In genomic region chr18:76422838-76423237, GRCh38 we compare ENCODE assay signal across 27 cellular contexts.
"Had no signal": no experiment of that assay in that cellular context is flagged by ENCODE, and none has a peak within 500 bp of the region (broad histone marks: within the 10 kb centered on the region; RNA-seq: fewer than 3 reads in every experiment).

No MANE protein-coding gene starts in this region.

- H3K9me3 ChIP-seq: gastrocnemius medialis, heart left ventricle, left lung, ovary, right lobe of liver, suprapubic skin had no signal

- H3K9me3 Mint-ChIP-seq: endodermal cell; naive thymus-derived CD4-positive, alpha-beta T cell; nephron; stimulated activated naive CD8-positive, alpha-beta T cell treated with anti-CD3 and anti-CD28 coated beads, Interleukin-15, amount 100 ng/mL, for 72 hours had no signal

- H3K4me1 ChIP-seq: right lobe of liver had no signal

- H3K27ac Mint-ChIP-seq: endodermal cell; stimulated activated naive CD8-positive, alpha-beta T cell treated with anti-CD3 and anti-CD28 coated beads, Interleukin-15, amount 100 ng/mL, for 72 hours had no signal

- H3K27me3 Mint-ChIP-seq: stimulated activated naive CD8-positive, alpha-beta T cell treated with anti-CD3 and anti-CD28 coated beads, Interleukin-15, amount 100 ng/mL, for 72 hours had no signal

- H3K27me3 ChIP-seq: gastrocnemius medialis, heart left ventricle, hepatocyte, left lung, ovary, right lobe of liver, suprapubic skin had no signal

- H3K4me3 Mint-ChIP-seq: endodermal cell; naive thymus-derived CD4-positive, alpha-beta T cell; nephron; stimulated activated naive CD8-positive, alpha-beta T cell treated with anti-CD3 and anti-CD28 coated beads, Interleukin-15, amount 100 ng/mL, for 72 hours had no signal

- H3K4me3 ChIP-seq: dorsolateral prefrontal cortex, gastrocnemius medialis, heart left ventricle, hepatocyte, left lung, ovary, right lobe of liver, suprapubic skin had no signal

- DNase-seq: dorsolateral prefrontal cortex; effector CD8-positive, alpha-beta T cell; foreskin fibroblast; gastrocnemius medialis; heart left ventricle; left cardiac atrium; mesenchymal stem cell; midbrain; naive thymus-derived CD4-positive, alpha-beta T cell; occipital lobe; ovary; right lobe of liver; small intestine; stimulated activated CD4-positive, alpha-beta T cell treated with anti-CD3 and anti-CD28 coated beads, Interleukin-12 subunit alpha, Interleukin-12 subunit beta, amount 100 ng/mL, for 4 hours; stimulated activated CD4-positive, alpha-beta T cell treated with anti-CD3 and anti-CD28 coated beads, Interleukin-1b, Interleukin-23, amount 100 ng/mL, for 48 hours; stimulated activated CD4-positive, alpha-beta T cell treated with anti-CD3 and anti-CD28 coated beads, Interleukin-4, amount 100 ng/mL, for 1 hour; stimulated activated CD8-positive, alpha-beta memory T cell treated with anti-CD3 and anti-CD28 coated beads, Interleukin-4, amount 100 ng/mL, for 48 hours; stimulated activated naive CD4-positive, alpha-beta T cell; stimulated activated naive CD8-positive, alpha-beta T cell treated with anti-CD3 and anti-CD28 coated beads, Interleukin-15, amount 100 ng/mL, for 72 hours; trophoblast cell had no signal

- H3K36me3 ChIP-seq: gastrocnemius medialis, heart left ventricle, left lung, ovary, right lobe of liver, suprapubic skin had no signal

- H3K27ac ChIP-seq: dorsolateral prefrontal cortex, epithelial cell of prostate, gastrocnemius medialis, heart left ventricle, hepatocyte, ovary, right lobe of liver, suprapubic skin had no signal

- ATAC-seq: esophagus mucosa; gastrocnemius medialis; heart left ventricle; left cardiac atrium; naive thymus-derived CD4-positive, alpha-beta T cell; right lobe of liver; stimulated activated naive CD8-positive, alpha-beta T cell treated with anti-CD3 and anti-CD28 coated beads, Interleukin-15, amount 100 ng/mL, for 72 hours had no signal

- H2AFZ ChIP-seq: hepatocyte had no signal
